11 cellular contexts compared by ENCODE assay signal in genomic region chr2:60885683-60886082, GRCh38. TPM values are rescaled to one million over a fixed set of nuclear protein-coding genes. Genes with fewer than 3 reads are reported as not detected.
DNase-seq lines count a peak whose midpoint lies in the region; ATAC-seq and TF ChIP-seq lines count a peak whose summit lies in the region.
"Had no signal": no experiment of that assay in that cellular context is flagged by ENCODE, and none has a peak within 500 bp of the region (broad histone marks: within the 10 kb centered on the region; RNA-seq: fewer than 3 reads in every experiment).

No MANE protein-coding gene starts in this region.

- no peak for TF ChIP-seq CTCF in type B pancreatic cell (conservative IDR thresholded peaks at IDR 0.05)

- H3K36me3 ChIP-seq in SJSA1 = peaks cover 6% of the 10 kb centered on the region; the same call in 1 of the 2 replicates

- no peaks in the 10 kb centered on the region for H3K27me3 Mint-ChIP-seq in activated T-cell treated with anti-CD3 and anti-CD28 coated beads, Interleukin-2, amount 50 U/mL, for 72 hours (ENCODE audit: low read depth)
- H3K27me3 Mint-ChIP-seq in immature natural killer cell (ENCODE audit: low read depth in 3 of 3) (peaks cover 6 to 25% (median 24%) of the 10 kb centered on the region in 3 donors), type B pancreatic cell (no peaks in the 10 kb centered on the region)

- peaks cover 10% of the 10 kb centered on the region; the same call in 1 of the 2 replicates for H3K4me1 ChIP-seq in SJSA1 (replicated peaks)

- peak overlapping the region; percentile 78 to 100 for H3K4me3 Mint-ChIP-seq in activated T-cell treated with anti-CD3 and anti-CD28 coated beads, Interleukin-2, amount 50 U/mL, for 72 hours
- H3K4me3 Mint-ChIP-seq in immature natural killer cell (peak overlapping the region; percentile 74 to 97 (median 94)), type B pancreatic cell (peak overlapping the region; percentile 37)

- peaks cover 0 to 1% of the 10 kb centered on the region in 2 donors for H3K9me3 Mint-ChIP-seq in activated T-cell treated with anti-CD3 and anti-CD28 coated beads, Interleukin-2, amount 50 U/mL, for 72 hours
- no peaks in the 10 kb centered on the region for H3K9me3 Mint-ChIP-seq in immature natural killer cell
- no peaks in the 10 kb centered on the region for H3K9me3 Mint-ChIP-seq in type B pancreatic cell

- no peak for ATAC-seq in activated T-cell treated with anti-CD3 and anti-CD28 coated beads, Interleukin-2, amount 50 U/mL, for 72 hours (replicated peaks in 1 of 2)
- ATAC-seq in GM18502 (IDR thresholded peaks at IDR 0.05; ENCODE audit: poor library complexity, unreplicated experiment) (no peak), GM19351 (IDR thresholded peaks at IDR 0.05; ENCODE audit: unreplicated experiment) (no peak)

- peak overlapping the region; percentile 100 for H3K27ac Mint-ChIP-seq in activated T-cell treated with anti-CD3 and anti-CD28 coated beads, Interleukin-2, amount 50 U/mL, for 72 hours
- H3K27ac Mint-ChIP-seq in immature natural killer cell (peak overlapping the region; percentile 89 to 99 (median 94)), type B pancreatic cell (peak overlapping the region; percentile 72)

- peaks cover 27 to 47% of the 10 kb centered on the region in 2 donors for H3K36me3 Mint-ChIP-seq in activated T-cell treated with anti-CD3 and anti-CD28 coated beads, Interleukin-2, amount 50 U/mL, for 72 hours (ENCODE audit: insufficient read depth in 2 of 2)
- peaks cover 0 to 7% (median 4%) of the 10 kb centered on the region in 3 donors for H3K36me3 Mint-ChIP-seq in immature natural killer cell
- H3K36me3 Mint-ChIP-seq in type B pancreatic cell = peaks cover 7% of the 10 kb centered on the region

- H3K4me3 ChIP-seq in SJSA1 = no peak overlapping the region

- DNase-seq in activated T-cell treated with anti-CD3 and anti-CD28 coated beads, Interleukin-2, amount 50 U/mL, for 72 hours = no peak
- no peak for DNase-seq in activated T-cell treated with anti-CD3 and anti-CD28 coated beads, Interleukin-2, amount 50 U/mL, for 1 hour
- no peak for DNase-seq in SJSA1 (ENCODE audit: low read depth in 1 of 2, low spot score in 2 of 2)
- DNase-seq in immature natural killer cell = no peak
- no peak for DNase-seq in type B pancreatic cell (ENCODE audit: extremely low spot score, unreplicated experiment)
- no peak for DNase-seq in UCSD-AML1 (lab: John Stamatoyannopoulos, UW; ENCODE audit: unreplicated experiment)
- DNase-seq: C1 segment of cervical spinal cord; NCI-H345; stimulated activated CD4-positive, alpha-beta T cell treated with anti-CD3 and anti-CD28 coated beads, Interleukin-2, amount 100 ng/mL, for 24 hours had no signal

- H3K9me3 ChIP-seq in SJSA1 (replicated peaks) = no peaks in the 10 kb centered on the region

- no peaks in the 10 kb centered on the region for H3K27me3 ChIP-seq in SJSA1 (replicated peaks)

- peaks cover 53% of the 10 kb centered on the region for H3K4me1 Mint-ChIP-seq in activated T-cell treated with anti-CD3 and anti-CD28 coated beads, Interleukin-2, amount 50 U/mL, for 72 hours (ENCODE audit: low read depth)
- H3K4me1 Mint-ChIP-seq in immature natural killer cell (peaks cover 59 to 78% of the 10 kb centered on the region in 2 donors), type B pancreatic cell (ENCODE audit: unreplicated experiment) (peaks cover 27% of the 10 kb centered on the region)

- 0 out of 2 replicates have a peak overlapping the region, but pooled peaks have one; percentile 6 for H3K27ac ChIP-seq in SJSA1

RNA-seq across cellular contexts. Expression of gene REL, which starts 4.3 kb away (rescaled TPM):
- 10 to 100 TPM; 72.6 to 81.0 TPM for total RNA-seq in activated T-cell treated with anti-CD3 and anti-CD28 coated beads, Interleukin-2, amount 50 U/mL, for 72 hours
- total RNA-seq in SJSA1 (2014; rRNA removed; shearing (Covaris generic)) = 3.2 and 7.1 TPM in 2 replicates
- 10 to 100 TPM in 2 of 3 donors, 1 to 10 TPM in 1; 6.4 to 47.7 (median 21.7) TPM for polyA plus RNA-seq in immature natural killer cell
- total RNA-seq in type B pancreatic cell (ENCODE audit: low replicate concordance) = 10.7 and 11.3 TPM in 2 replicates

Comparison
In these comparisons a context has a peak if more than half of its experiments do, and no peak if none do; other contexts are left out.
1. H3K4me3 Mint-ChIP-seq: peak in every context shown above with its lines; median percentile 94 in immature natural killer cell; 89 in activated T-cell treated with anti-CD3 and anti-CD28 coated beads, Interleukin-2, amount 50 U/mL, for 72 hours; 37 in type B pancreatic cell.